Comparison of ENCODE assay signal across 13 cellular contexts in the genomic region with DNA sequence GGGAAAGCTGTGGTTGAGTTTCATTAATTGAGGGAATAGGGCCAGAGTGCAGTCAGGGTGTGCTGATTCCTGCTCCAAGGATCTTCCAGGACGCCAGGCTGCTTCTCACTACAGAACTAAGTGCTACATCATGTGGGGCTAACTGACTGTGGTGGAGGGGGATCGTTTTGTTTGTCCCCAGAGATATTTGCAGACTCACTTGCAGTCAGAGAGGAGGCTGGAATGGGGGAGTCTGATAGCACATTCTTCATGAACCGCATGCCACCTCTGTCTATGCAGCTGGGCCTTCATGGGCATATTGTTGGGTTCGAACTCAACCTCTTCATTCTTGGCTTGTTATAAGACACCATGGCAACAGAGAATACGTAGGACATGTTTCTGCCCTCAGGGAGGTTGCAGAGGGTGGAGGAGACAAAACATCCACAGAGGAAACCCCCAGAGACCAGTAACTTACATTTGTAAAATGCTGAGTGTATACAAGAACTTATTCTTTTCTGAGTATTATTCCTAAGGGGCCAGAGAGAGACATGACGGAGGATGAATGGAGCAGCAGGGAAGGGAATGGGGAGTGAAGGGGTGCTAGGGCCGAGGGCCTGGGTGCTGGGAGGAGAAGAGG. TPM values are rescaled to one million over a fixed set of nuclear protein-coding genes. Genes with fewer than 3 reads are reported as not detected.
DNase-seq lines count a peak whose midpoint lies in the region; ATAC-seq and TF ChIP-seq lines count a peak whose summit lies in the region.
"Had no signal": no experiment of that assay in that cellular context is flagged by ENCODE, and none has a peak within 500 bp of the region (broad histone marks: within the 10 kb centered on the region; RNA-seq: fewer than 3 reads in every experiment).

No MANE protein-coding gene starts in this region.

- no peak overlapping the region for H3K18ac ChIP-seq in mesenchymal stem cell (ENCODE audit: low read depth in 1 of 2, low read length in 2 of 2)

- H3K36me3 ChIP-seq in BLaER1 = no peaks in the 10 kb centered on the region
- no peaks in the 10 kb centered on the region; the same call in 1 of the 2 replicates for H3K36me3 ChIP-seq in GM06990 (ENCODE audit: control insufficient read depth, insufficient read depth, low read length)
- no peaks in the 10 kb centered on the region for H3K36me3 ChIP-seq in SJSA1
- H3K36me3 ChIP-seq in mesenchymal stem cell (ENCODE audit: control insufficient read depth in 1 of 2, insufficient read depth in 2 of 2, low read depth in 1 of 2, low read length in 2 of 2) = peaks cover 0 to 5% of the 10 kb centered on the region in 2 experiments

- no peak overlapping the region for H3K4ac ChIP-seq in mesenchymal stem cell (ENCODE audit: low read depth in 1 of 2, low read length in 2 of 2)

- no peak overlapping the region for H2BK15ac ChIP-seq in mesenchymal stem cell (ENCODE audit: low read depth, poor library complexity, severe bottlenecking)

- peak overlapping the region in 1 of 2 experiments; percentile 10 for H2BK12ac ChIP-seq in mesenchymal stem cell (ENCODE audit: low read length in 2 of 2)

- H4K8ac ChIP-seq in mesenchymal stem cell (ENCODE audit: low read length) = no peak overlapping the region

- no peak overlapping the region for H3K14ac ChIP-seq in mesenchymal stem cell (ENCODE audit: low read length in 2 of 2)

- no peak overlapping the region for H4K91ac ChIP-seq in mesenchymal stem cell (ENCODE audit: low read length)

- peak overlapping the region; percentile 23 for H2AK5ac ChIP-seq in mesenchymal stem cell (ENCODE audit: low read length, severe bottlenecking)

- H3K4me3 ChIP-seq in BLaER1 (no peak overlapping the region), GM06990 (replicated peaks; ENCODE audit: low read depth, low read length) (peak overlapping the region; percentile 65), SJSA1 (no peak overlapping the region), mesenchymal stem cell (ENCODE audit: insufficient read depth in 1 of 2, low read depth in 1 of 2, low read length in 2 of 2) (no peak overlapping the region)

- no peaks in the 10 kb centered on the region for H3K9me3 ChIP-seq in BLaER1
- no peaks in the 10 kb centered on the region for H3K9me3 ChIP-seq in SJSA1 (replicated peaks)
- H3K9me3 ChIP-seq in mesenchymal stem cell (ENCODE audit: control insufficient read depth, low read length) = no peaks in the 10 kb centered on the region

- no peak overlapping the region for H2BK5ac ChIP-seq in mesenchymal stem cell (ENCODE audit: low read depth, low read length, poor library complexity, severe bottlenecking)

- H3K27me3 ChIP-seq in BLaER1 = peaks cover 20% of the 10 kb centered on the region
- H3K27me3 ChIP-seq in GM06990 (replicated peaks; ENCODE audit: control insufficient read depth, insufficient read depth, low read length) = no peaks in the 10 kb centered on the region
- no peaks in the 10 kb centered on the region for H3K27me3 ChIP-seq in SJSA1 (replicated peaks)
- peaks cover 0 to 26% of the 10 kb centered on the region in 2 experiments for H3K27me3 ChIP-seq in mesenchymal stem cell (ENCODE audit: control insufficient read depth in 1 of 2, insufficient read depth in 1 of 2, low read length in 2 of 2)

- ATAC-seq in HG03095 (IDR thresholded peaks at IDR 0.05; ENCODE audit: unreplicated experiment) = no peak

- H2BK120ac ChIP-seq in mesenchymal stem cell (ENCODE audit: low read depth, low read length) = no peak overlapping the region

- H3K79me1 ChIP-seq in mesenchymal stem cell (replicated peaks; ENCODE audit: low read length, poor library complexity, severe bottlenecking) = no peaks in the 10 kb centered on the region

- peaks cover 37% of the 10 kb centered on the region for H3K4me1 ChIP-seq in BLaER1
- H3K4me1 ChIP-seq in SJSA1 (replicated peaks) = peaks cover 67% of the 10 kb centered on the region
- H3K4me1 ChIP-seq in mesenchymal stem cell (ENCODE audit: control insufficient read depth, insufficient read depth, low read depth, low read length) = peaks cover 66% of the 10 kb centered on the region

- no peak overlapping the region for H3K9ac ChIP-seq in BLaER1
- H3K9ac ChIP-seq in mesenchymal stem cell (ENCODE audit: low read length) = no peak overlapping the region

- H3K4me2 ChIP-seq in BLaER1 (peak overlapping the region; percentile 26), mesenchymal stem cell (ENCODE audit: low read length, poor library complexity, severe bottlenecking) (no peak overlapping the region)

- H2AFZ ChIP-seq in mesenchymal stem cell (ENCODE audit: low read depth, low read length) = no peak overlapping the region

- WGBS in mesenchymal stem cell = 71% methylated on average over 6 of the region's 7 CpGs

- TF ChIP-seq CTCF in GM06990 (IDR thresholded peaks at IDR 0.05; ENCODE audit: insufficient read depth, low read length, poor library complexity, severe bottlenecking) = no peak

- no peak overlapping the region for H3K23ac ChIP-seq in mesenchymal stem cell (ENCODE audit: low read length in 2 of 2)

- DNase-seq in GM06990 (ENCODE audit: extremely low read depth, insufficient read length) = no peak
- no peak for DNase-seq in SJSA1 (ENCODE audit: low read depth in 1 of 2, low spot score in 2 of 2)
- no peak for DNase-seq in mesenchymal stem cell
- DNase-seq in germinal center (ENCODE audit: low spot score) = no peak
- DNase-seq in effector CD8-positive, alpha-beta T cell (lab: John Stamatoyannopoulos, UW) = no peak
- DNase-seq in activated naive CD4-positive, alpha-beta T cell treated with anti-CD3 and anti-CD28 coated beads, Interleukin-2, amount 50 U/mL, for 16 hours = no peak
- DNase-seq: CD8-positive, alpha-beta memory T cell; effector CD4-positive, alpha-beta T cell; kidney glomerular epithelial cell had no signal

- H4K20me1 ChIP-seq in BLaER1 = no peaks in the 10 kb centered on the region

- H3K27ac ChIP-seq in BLaER1 (no peak overlapping the region), SJSA1 (peak overlapping the region; percentile 18; the same call in 1 of the 2 replicates), mesenchymal stem cell (ENCODE audit: low read length, poor library complexity, severe bottlenecking) (no peak overlapping the region)

RNA-seq across cellular contexts. Expression of a gene that starts 13.0 kb away (rescaled TPM):
- total RNA-seq in SJSA1 (2014; rRNA removed; shearing (Covaris generic)) = 2.1 and 16.1 TPM in 2 replicates
- 5.1 TPM for polyA plus RNA-seq in mesenchymal stem cell (2013, experiment 1 of 2)
- 5.7 TPM for polyA plus RNA-seq in mesenchymal stem cell (2013, experiment 2 of 2)
- polyA plus RNA-seq: CD8-positive, alpha-beta memory T cell had no signal

RNA-seq across cellular contexts. Expression of a gene that starts 28.4 kb away (rescaled TPM):
- 0.37 TPM in 1 of 2 replicates, not detected in the other for total RNA-seq in SJSA1 (2014; rRNA removed; shearing (Covaris generic))
- 0.01 TPM for polyA plus RNA-seq in mesenchymal stem cell (2013, experiment 1 of 2)
- polyA plus RNA-seq in mesenchymal stem cell (2013, experiment 2 of 2) = not detected
- polyA plus RNA-seq: CD8-positive, alpha-beta memory T cell had no signal

RNA-seq across cellular contexts. Expression of a gene that starts 45.3 kb away (rescaled TPM):
- 0.13 TPM in 1 of 2 replicates, not detected in the other for total RNA-seq in SJSA1 (2014; rRNA removed; shearing (Covaris generic))
- polyA plus RNA-seq in mesenchymal stem cell (2013, experiment 1 of 2) = not detected
- not detected for polyA plus RNA-seq in mesenchymal stem cell (2013, experiment 2 of 2)
- total RNA-seq: CD8-positive, alpha-beta memory T cell; HT-29; renal cortical epithelial cell had no signal
- polyA plus RNA-seq: CD8-positive, alpha-beta memory T cell had no signal

RNA-seq across cellular contexts. Expression of a gene that starts 54.3 kb away (rescaled TPM):
- total RNA-seq in SJSA1 (2014; rRNA removed; shearing (Covaris generic)) = 1.5 and 4.0 TPM in 2 replicates
- polyA plus RNA-seq in mesenchymal stem cell (2013, experiment 1 of 2) = 0.72 TPM
- 0.84 TPM for polyA plus RNA-seq in mesenchymal stem cell (2013, experiment 2 of 2)
- total RNA-seq: CD8-positive, alpha-beta memory T cell had no signal
- polyA plus RNA-seq: CD8-positive, alpha-beta memory T cell had no signal
